In the genomic region with DNA sequence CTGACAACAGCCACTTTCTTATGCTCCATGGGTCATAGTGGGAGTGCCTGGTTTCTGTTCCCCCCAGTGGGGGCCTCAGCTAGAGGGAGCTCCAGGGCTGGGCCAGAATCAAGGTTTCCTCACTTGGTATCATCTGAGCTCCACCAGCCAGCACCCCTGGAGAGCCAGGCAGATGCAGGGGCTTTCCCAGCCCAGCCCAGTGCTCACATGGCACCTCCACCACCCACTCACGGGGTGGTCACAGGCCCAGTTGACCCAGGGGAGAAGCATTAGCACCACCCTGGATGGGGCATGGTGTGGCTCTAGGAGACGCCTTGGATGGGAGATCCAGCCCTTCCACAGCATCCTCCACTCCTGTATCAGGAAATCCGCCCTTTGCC, we compare ENCODE assay signal across 1 cellular context.
TF ChIP-seq lines count a peak whose summit lies in the region.

No MANE protein-coding gene starts in this region.

TF ChIP-seq in GM12878, 131 proteins besides CTCF, POLR2A, EP300 and RAD21 (continued from another document):
- TF ChIP-seq CHD2 (IDR thresholded peaks at IDR 0.05; ENCODE audit: borderline replicate concordance, low read depth, low read length), result no peak
- TF ChIP-seq SMAD5 (IDR thresholded peaks at IDR 0.05; ENCODE audit: low read depth), result no peak
- TF ChIP-seq SPI1 (IDR thresholded peaks at IDR 0.05; ENCODE audit: borderline replicate concordance, insufficient read depth, low read depth, low read length), result no peak
- no peak for TF ChIP-seq SUZ12 (IDR thresholded peaks at IDR 0.05; ENCODE audit: unreplicated experiment)
